ENCODE assay signal across 8 cellular contexts in genomic region chr3:196528639-196529233, GRCh38. TPM values are rescaled to one million over a fixed set of nuclear protein-coding genes. Genes with fewer than 3 reads are reported as not detected.
A peak's percentile ranks its signal among the peaks of the same experiment; 100 is the strongest.
DNase-seq lines count a peak whose midpoint lies in the region; ATAC-seq, FAIRE-seq and TF ChIP-seq lines count a peak whose summit lies in the region.

No MANE protein-coding gene starts in this region.

- peak overlapping the region; percentile 88 for H2AK9ac ChIP-seq in IMR-90 (replicated peaks; ENCODE audit: low read depth, low read length, poor library complexity)

- peak overlapping the region; percentile 95 for H3K14ac ChIP-seq in IMR-90 (replicated peaks; ENCODE audit: low read depth, low read length)

- H3K36me3 ChIP-seq in IMR-90 (ENCODE audit: control insufficient read depth, insufficient read depth, low read length), result no peaks in the 10 kb centered on the region

- 0 out of 2 replicates have a peak, but pooled peaks cover 2% of the 10 kb centered on the region for H3K4me1 ChIP-seq in IMR-90 (ENCODE audit: control insufficient read depth, insufficient read depth, low read length)

- no peaks in the 10 kb centered on the region; the same call in 1 of the 2 replicates for H3K27me3 ChIP-seq in IMR-90 (ENCODE audit: control insufficient read depth, insufficient read depth, low read length)

- H3K56ac ChIP-seq in IMR-90 (ENCODE audit: extremely low read depth, insufficient read depth, low read length), result peak overlapping the region; percentile 28; the same call in 1 of the 2 replicates

- TF ChIP-seq POLR2A in IMR-90 (IDR thresholded peaks at IDR 0.05; ENCODE audit: low read depth, low read length), result no peak

- H3K4ac ChIP-seq in IMR-90 (ENCODE audit: low read depth, low read length), result peak overlapping the region; percentile 85

- H4K5ac ChIP-seq in IMR-90 (ENCODE audit: low read depth, low read length), result peak overlapping the region; percentile 96

- peak overlapping the region; percentile 99 for H2AFZ ChIP-seq in IMR-90 (replicated peaks; ENCODE audit: low read length, poor library complexity)

- CTCF ChIA-PET in IMR-90 (lab: Yijun Ruan, JAX), result interaction anchor here (0.7 kb wide), 1 partner anchor 10 kb away, joined by 6 read pairs; no protein-coding TSS in a partner anchor

- TF ChIP-seq CTCF in D721Med (IDR thresholded peaks at IDR 0.05; ENCODE audit: insufficient read depth, missing control alignments), result no peak
- peak; percentile 71 for TF ChIP-seq CTCF in IMR-90 (conservative IDR thresholded peaks at IDR 0.05; ENCODE audit: low read depth, low read length)
- peak; percentile 60 for TF ChIP-seq CTCF in retinal pigment epithelial cell (conservative IDR thresholded peaks at IDR 0.05; ENCODE audit: low read depth, low read length)

- peak overlapping the region; percentile 94 for H2BK120ac ChIP-seq in IMR-90 (ENCODE audit: low read depth, low read length)

- H3K79me1 ChIP-seq in IMR-90 (ENCODE audit: low read depth in 1 of 2, low read length in 2 of 2), result no peaks in the 10 kb centered on the region

- H3K9me3 ChIP-seq in IMR-90 (ENCODE audit: control insufficient read depth, insufficient read depth, low read length), result peaks cover 4% of the 10 kb centered on the region; the same call in 1 of the 2 replicates

- H3K4me2 ChIP-seq in IMR-90 (ENCODE audit: low read depth, low read length), result peak overlapping the region; percentile 77

- peak overlapping the region; percentile 71; the same call in 1 of the 3 replicates for H2BK15ac ChIP-seq in IMR-90 (ENCODE audit: low read depth, low read length)

- BruUV-seq in IMR-90 (replicated peaks; lab: Mats Ljungman, UMichigan), result no TSS peak

- FAIRE-seq in D721Med (lab: Jason Lieb, UNC) (no peak), RCC 7860 (lab: Jason Lieb, UNC) (no peak)

- peak; percentile 73 for ATAC-seq in GM21360 (IDR thresholded peaks at IDR 0.05; ENCODE audit: unreplicated experiment)
- ATAC-seq in IMR-90 (ENCODE audit: low read depth), result peak; percentile 97
- ATAC-seq in SK-N-SH treated with all-trans-retinoic acid at 6 μM for 48 hours, result peak; percentile 99
- ATAC-seq in left ventricle myocardium superior, result peak; percentile 99

- peak overlapping the region; percentile 44 for H3K4me3 ChIP-seq in IMR-90 (ENCODE audit: insufficient read depth, low read depth, low read length)
- peak overlapping the region; percentile 57 for H3K4me3 ChIP-seq in retinal pigment epithelial cell (ENCODE audit: low read length)

- peaks cover 6% of the 10 kb centered on the region; the same call in 1 of the 2 replicates for H3K9me1 ChIP-seq in IMR-90 (ENCODE audit: insufficient read depth, low read length)

- H4K8ac ChIP-seq in IMR-90 (ENCODE audit: low read depth in 2 of 2, low read length in 2 of 2), result peak overlapping the region; percentile 95 to 98

- POLR2A ChIA-PET in IMR-90 (lab: Charles Lee; ENCODE audit: unreplicated experiment), result interaction anchor here (0.9 kb wide), 1 partner anchor 96 kb away, joined by 3 read pairs; the partner anchor contains the start of gene UBXN7

- intact Hi-C loops in IMR-90 (cut with micrococcal nuclease) (loop anchor here (1.0 to 2.0 kb wide), 2 partner anchors 40 to 156 kb away; partner anchors contain the start of genes FBXO45 and WDR53), left ventricle myocardium superior (cut with micrococcal nuclease) (loop anchor here (10.0 kb wide), 1 partner anchor 274 kb away; no protein-coding TSS in a partner anchor)

- peak; percentile 81 for DNase-seq in D721Med (ENCODE audit: insufficient read length, low spot score)
- peak; percentile 26 for DNase-seq in IMR-90
- peak; percentile 64 for DNase-seq in activated naive CD8-positive, alpha-beta T cell treated with anti-CD3 and anti-CD28 coated beads, Interleukin-2, amount 50 U/mL, for 16 hours (ENCODE audit: low read depth, low spot score)
- peak; percentile 87 for DNase-seq in left ventricle myocardium superior
- DNase-seq in retinal pigment epithelial cell (ENCODE audit: low read depth), result no peak
- no peak for DNase-seq in RCC 7860 (ENCODE audit: low spot score)

- peak overlapping the region; percentile 58 for H3K23ac ChIP-seq in IMR-90 (ENCODE audit: low read depth, low read length)

- no peaks in the 10 kb centered on the region for H4K20me1 ChIP-seq in IMR-90 (ENCODE audit: insufficient read depth, low read length)

- WGBS in IMR-90 (ENCODE audit: extremely low coverage in 2 of 2, insufficient read length in 1 of 2), 2 experiments, result 15% methylated on average over 11 of the region's 52 CpGs; no CpG with 5 or more reads in 1 of the 2 experiments

- H3K9ac ChIP-seq in IMR-90 (ENCODE audit: low read depth, low read length), result peak overlapping the region; percentile 34; the same call in 1 of the 2 replicates

- H3K27ac ChIP-seq in IMR-90 (ENCODE audit: insufficient read depth, low read length), result peak overlapping the region; percentile 39

- H2BK5ac ChIP-seq in IMR-90 (ENCODE audit: low read depth, low read length, poor library complexity, severe bottlenecking), result peak overlapping the region; percentile 18

- TF ChIP-seq RAD21 in IMR-90 (IDR thresholded peaks at IDR 0.05; ENCODE audit: low read length), result peak; percentile 53

- H4K91ac ChIP-seq in IMR-90 (ENCODE audit: insufficient read depth, low read depth, low read length), result peak overlapping the region; percentile 87

- H3K18ac ChIP-seq in IMR-90 (ENCODE audit: low read depth, low read length), result peak overlapping the region; percentile 51; the same call in 1 of the 2 replicates

- in situ Hi-C loops in IMR-90 (cut with MboI; ENCODE audit: low sequenced_read_pairs), result no loop called here

- H2BK20ac ChIP-seq in IMR-90 (ENCODE audit: low read depth, low read length), result peak overlapping the region; percentile 53; the same call in 1 of the 2 replicates

- peak overlapping the region; percentile 23; the same call in 1 of the 2 replicates for H2AK5ac ChIP-seq in IMR-90 (ENCODE audit: low read depth, low read length)

- dilution Hi-C loops in IMR-90 (cut with HindIII; ENCODE audit: low sequenced_read_pairs, unreplicated experiment), result no loop called here

TF ChIP-seq in IMR-90, 13 proteins besides CTCF, POLR2A, EP300 and RAD21:
- TF ChIP-seq SMC3 (IDR thresholded peaks at IDR 0.05; ENCODE audit: low read depth, low read length), result peak; percentile 27
- TF ChIP-seq MAFK (IDR thresholded peaks at IDR 0.05; ENCODE audit: low read depth, low read length), result no peak
- TF ChIP-seq FOS (IDR thresholded peaks at IDR 0.05; ENCODE audit: low read depth, low read length), result no peak
- peak; percentile 71; the same call in 1 of the 2 replicates for TF ChIP-seq MAZ (IDR thresholded peaks at IDR 0.05; ENCODE audit: borderline replicate concordance, low read depth, low read length)

TF ChIP-seq in SK-N-SH treated with all-trans-retinoic acid at 6 μM for 48 hours, 23 proteins besides CTCF, POLR2A, EP300 and RAD21 (continues in another document):
- no peak for TF ChIP-seq ARNTL (CRISPR knock-in tag; IDR thresholded peaks at IDR 0.05; ENCODE audit: borderline replicate concordance, low read depth)
- no peak for TF ChIP-seq ESRRG (CRISPR knock-in tag; IDR thresholded peaks at IDR 0.05)
- no peak for TF ChIP-seq CSDC2 (CRISPR knock-in tag; IDR thresholded peaks at IDR 0.05)
- TF ChIP-seq ZNF8 (CRISPR knock-in tag; IDR thresholded peaks at IDR 0.05), result no peak
- no peak for TF ChIP-seq CREB5 (CRISPR knock-in tag; IDR thresholded peaks at IDR 0.05; ENCODE audit: low read depth)
- no peak for TF ChIP-seq ZC3H10 (CRISPR knock-in tag; IDR thresholded peaks at IDR 0.05)
- TF ChIP-seq ZNF565 (CRISPR knock-in tag; conservative IDR thresholded peaks at IDR 0.05; ENCODE audit: low read depth), result no peak
- no peak for TF ChIP-seq GLIS3 (CRISPR knock-in tag; IDR thresholded peaks at IDR 0.05)

RNA-seq across cellular contexts. Expression of gene SMCO1, which starts 13.6 kb away (rescaled TPM):
- total RNA-seq in IMR-90 (2012; rRNA removed) (not detected in 2 replicates), left ventricle myocardium superior (110 TPM)
- not detected in 2 replicates for polyA plus RNA-seq in IMR-90 (2012; rRNA removed)
- not detected in 2 replicates for polyA plus RNA-seq in IMR-90 (2012; cell fraction: cytosol; rRNA removed)
- polyA plus RNA-seq in IMR-90 (2012; cell fraction: nucleus; rRNA removed; ENCODE audit: low replicate concordance), result 0.03 TPM in 1 of 2 replicates, not detected in the other

RNA-seq across cellular contexts. Expression of gene RNF168, which starts 25.2 kb away (rescaled TPM):
- total RNA-seq in IMR-90 (2012; rRNA removed) (15.2 and 18.1 TPM in 2 replicates), left ventricle myocardium superior (23.2 TPM)
- 2.5 TPM in 2 replicates for polyA plus RNA-seq in IMR-90 (2012; rRNA removed)
- 0.81 and 1.3 TPM in 2 replicates for polyA plus RNA-seq in IMR-90 (2012; cell fraction: cytosol; rRNA removed)
- 1.3 and 3.3 TPM in 2 replicates for polyA plus RNA-seq in IMR-90 (2012; cell fraction: nucleus; rRNA removed; ENCODE audit: low replicate concordance)

RNA-seq across cellular contexts. Expression of gene WDR53, which starts 39.6 kb away (rescaled TPM):
- total RNA-seq in IMR-90 (2012; rRNA removed), result 5.7 and 6.4 TPM in 2 replicates
- 5.3 and 5.9 TPM in 2 replicates for polyA plus RNA-seq in IMR-90 (2012; rRNA removed)
- polyA plus RNA-seq in IMR-90 (2012; cell fraction: cytosol; rRNA removed), result 1.1 and 3.2 TPM in 2 replicates
- 0.75 and 3.9 TPM in 2 replicates for polyA plus RNA-seq in IMR-90 (2012; cell fraction: nucleus; rRNA removed; ENCODE audit: low replicate concordance)
- 7.6 TPM for total RNA-seq in left ventricle myocardium superior

RNA-seq across cellular contexts. Expression of gene FBXO45, which starts 39.7 kb away (rescaled TPM):
- total RNA-seq in IMR-90 (2012; rRNA removed) (5.0 and 11.7 TPM in 2 replicates), left ventricle myocardium superior (9.1 TPM)
- 3.1 and 3.8 TPM in 2 replicates for polyA plus RNA-seq in IMR-90 (2012; rRNA removed)
- 0.70 and 0.81 TPM in 2 replicates for polyA plus RNA-seq in IMR-90 (2012; cell fraction: cytosol; rRNA removed)
- polyA plus RNA-seq in IMR-90 (2012; cell fraction: nucleus; rRNA removed; ENCODE audit: low replicate concordance), result 0.33 and 0.91 TPM in 2 replicates

Comparison
In these comparisons a context has a peak if more than half of its experiments do, and no peak if none do; other contexts are left out.
1. DNase-seq: peak in D721Med (single experiment), IMR-90 (single experiment), activated naive CD8-positive, alpha-beta T cell treated with anti-CD3 and anti-CD28 coated beads, Interleukin-2, amount 50 U/mL, for 16 hours (single experiment) and left ventricle myocardium superior (single experiment); none in retinal pigment epithelial cell (single experiment) and RCC 7860 (single experiment).
2. RNA of gene SMCO1, which starts 13.6 kb away (total RNA-seq): 110 TPM in left ventricle myocardium superior (single experiment); not detected in IMR-90; every median in the first group is over 100 times any median in the second.
3. Peak in every context shown above with its lines, with median percentiles within 50 percentile points of each other: ATAC-seq.